In genomic region chr7:119223930-119224329, GRCh38 we compare ENCODE assay signal across 24 cellular contexts.
"Had no signal": no experiment of that assay in that cellular context is flagged by ENCODE, and none has a peak within 500 bp of the region (broad histone marks: within the 10 kb centered on the region; RNA-seq: fewer than 3 reads in every experiment).

No MANE protein-coding gene starts in this region.

- H3K4me1 ChIP-seq: esophagus muscularis mucosa, foreskin keratinocyte, gastrocnemius medialis, heart right ventricle, left ventricle myocardium inferior, lower lobe of right lung had no signal

- FAIRE-seq: colon, endothelial cell of umbilical vein, islet of Langerhans, keratinocyte had no signal

- H3K27ac ChIP-seq: coronary artery, dorsolateral prefrontal cortex, esophagus muscularis mucosa, foreskin keratinocyte, gastrocnemius medialis, heart right ventricle, left ventricle myocardium inferior, lower lobe of right lung had no signal

- DNase-seq: dermis blood vessel endothelial cell; dorsolateral prefrontal cortex; effector CD4-positive, alpha-beta T cell; effector memory CD4-positive, alpha-beta T cell; foreskin keratinocyte; gastrocnemius medialis; glutamatergic neuron; head of caudate nucleus; heart right ventricle; hippocampal formation; kidney glomerular epithelial cell; left colon; left ventricle myocardium inferior; lower lobe of right lung; mesenchymal stem cell; mucosa of descending colon; naive B cell had no signal

- H3K9me3 ChIP-seq: gastrocnemius medialis, lower lobe of right lung, mucosa of descending colon had no signal

- H3K36me3 ChIP-seq: esophagus muscularis mucosa, gastrocnemius medialis, heart right ventricle, left ventricle myocardium inferior, lower lobe of right lung had no signal

- ATAC-seq: foreskin keratinocyte, gastrocnemius medialis, heart right ventricle, left colon, left lobe of liver, lower lobe of right lung, mucosa of descending colon had no signal

- H3K27me3 ChIP-seq: dorsolateral prefrontal cortex, esophagus muscularis mucosa, foreskin keratinocyte, gastrocnemius medialis, heart right ventricle had no signal

- H3K4me3 ChIP-seq: coronary artery, dorsolateral prefrontal cortex, esophagus muscularis mucosa, gastrocnemius medialis, heart right ventricle, left ventricle myocardium inferior, lower lobe of right lung, mucosa of descending colon had no signal
